ENCODE assay signal across 18 cellular contexts in the genomic region with DNA sequence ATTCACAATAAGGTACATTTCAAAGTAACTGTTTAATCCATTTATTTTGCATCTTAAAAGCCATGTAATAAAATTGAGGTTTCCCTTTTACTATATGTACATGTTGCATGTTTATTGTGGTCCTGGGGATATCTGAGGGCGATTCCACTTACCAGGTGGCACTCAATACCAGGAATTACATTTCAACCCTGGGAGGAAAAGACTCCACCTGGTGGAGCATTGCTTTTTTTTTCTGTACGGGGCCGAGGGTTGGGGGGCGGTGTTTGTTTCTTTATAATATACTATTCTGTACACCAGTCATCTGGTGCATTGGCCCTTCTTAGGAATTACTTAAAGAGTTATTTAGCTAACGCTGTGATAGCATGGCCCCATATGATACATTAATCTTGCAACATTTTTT. TPM values are rescaled to one million over a fixed set of nuclear protein-coding genes. Genes with fewer than 3 reads are reported as not detected.
A peak's percentile ranks its signal among the peaks of the same experiment; 100 is the strongest.
DNase-seq lines count a peak whose midpoint lies in the region; ATAC-seq, FAIRE-seq and TF ChIP-seq lines count a peak whose summit lies in the region.
"Had no signal": no experiment of that assay in that cellular context is flagged by ENCODE, and none has a peak within 500 bp of the region (broad histone marks: within the 10 kb centered on the region; RNA-seq: fewer than 3 reads in every experiment).

No MANE protein-coding gene starts in this region.

- H3K9me3 ChIP-seq in SK-N-SH = no peaks in the 10 kb centered on the region
- H3K9me3 ChIP-seq: left ventricle myocardium inferior, suprapubic skin had no signal

- H3K9me2 ChIP-seq in SK-N-SH = no peaks in the 10 kb centered on the region

- DNase-seq in SK-N-SH (no peak), NCI-H2107 (lab: John Stamatoyannopoulos, UW) (peak; percentile 25), chondrocyte (ENCODE audit: low spot score) (no peak), urothelium cell line (ENCODE audit: low spot score) (peak; percentile 33), COLO668 (lab: John Stamatoyannopoulos, UW; ENCODE audit: unreplicated experiment) (no peak), left colon (no peak)
- DNase-seq: activated CD8-positive, alpha-beta T cell treated with anti-CD3 and anti-CD28 coated beads for 36 hours; effector memory CD4-positive, alpha-beta T cell; left ventricle myocardium inferior; NCI-H1092 treated with DMSO at 0.1 percent for 48 hours; T-cell had no signal

- ATAC-seq in SK-N-SH treated with all-trans-retinoic acid at 6 μM for 48 hours = no peak
- no peak for ATAC-seq in GM21825 (IDR thresholded peaks at IDR 0.05; ENCODE audit: unreplicated experiment)
- ATAC-seq in left colon = no peak
- ATAC-seq: activated CD8-positive, alpha-beta T cell treated with anti-CD3 and anti-CD28 coated beads for 36 hours; activated T-helper 17 cell treated with anti-CD3 and anti-CD28 coated beads, Interleukin-2, amount 50 U/mL, for 72 hours; T-cell had no signal

- POLR2A ChIA-PET in SK-N-SH (lab: Yijun Ruan, JAX) = no interaction called here

- H3K4me2 ChIP-seq in SK-N-SH = no peak overlapping the region

- no peak overlapping the region for H3K4me3 Mint-ChIP-seq in chondrocyte (ENCODE audit: unreplicated experiment)
- H3K4me3 Mint-ChIP-seq: activated CD8-positive, alpha-beta T cell treated with anti-CD3 and anti-CD28 coated beads for 36 hours; activated T-helper 17 cell treated with anti-CD3 and anti-CD28 coated beads, Interleukin-2, amount 50 U/mL, for 72 hours; IgD-negative memory B cell; T-cell had no signal

- H3K27me3 Mint-ChIP-seq in chondrocyte (ENCODE audit: low read depth) = no peaks in the 10 kb centered on the region
- H3K27me3 Mint-ChIP-seq: activated CD8-positive, alpha-beta T cell treated with anti-CD3 and anti-CD28 coated beads for 36 hours; activated T-helper 17 cell treated with anti-CD3 and anti-CD28 coated beads, Interleukin-2, amount 50 U/mL, for 72 hours; IgD-negative memory B cell; T-cell had no signal

- intact Hi-C loops in left colon (cut with DNase I, micrococcal nuclease) = no loop called here

- H3K4me1 Mint-ChIP-seq in chondrocyte (ENCODE audit: low read depth) = peaks cover 25% of the 10 kb centered on the region
- H3K4me1 Mint-ChIP-seq: activated T-helper 17 cell treated with anti-CD3 and anti-CD28 coated beads, Interleukin-2, amount 50 U/mL, for 72 hours; IgD-negative memory B cell; T-cell had no signal

- no peaks in the 10 kb centered on the region for H3K9me3 Mint-ChIP-seq in chondrocyte (ENCODE audit: low read depth)
- H3K9me3 Mint-ChIP-seq: activated CD8-positive, alpha-beta T cell treated with anti-CD3 and anti-CD28 coated beads for 36 hours had no signal

- no peaks in the 10 kb centered on the region for H4K20me1 ChIP-seq in SK-N-SH (ENCODE audit: insufficient read depth)

- no peak overlapping the region for H3K27ac ChIP-seq in SK-N-SH (ENCODE audit: low read depth in 2 of 2, low read length in 1 of 2)
- H3K27ac ChIP-seq: cardiac muscle cell, left ventricle myocardium inferior, suprapubic skin had no signal

- H3K4me3 ChIP-seq in SK-N-SH (ENCODE audit: low read depth in 2 of 2, low read length in 1 of 2) = no peak overlapping the region
- H3K4me3 ChIP-seq: cardiac muscle cell, left ventricle myocardium inferior, suprapubic skin had no signal

- no peak overlapping the region for H3K9ac ChIP-seq in SK-N-SH

- no peaks in the 10 kb centered on the region for H3F3A ChIP-seq in SK-N-SH (replicated peaks; ENCODE audit: insufficient read depth)

- no peak overlapping the region for H3K27ac Mint-ChIP-seq in chondrocyte (ENCODE audit: unreplicated experiment)
- H3K27ac Mint-ChIP-seq: activated CD8-positive, alpha-beta T cell treated with anti-CD3 and anti-CD28 coated beads for 36 hours; activated T-helper 17 cell treated with anti-CD3 and anti-CD28 coated beads, Interleukin-2, amount 50 U/mL, for 72 hours; T-cell had no signal

- CTCF ChIA-PET in SK-N-SH (lab: Yijun Ruan, JAX) = interaction anchor here (1.0 to 1.7 kb wide), 5 partner anchors 20 to 277 kb away, joined by 3 to 7 read pairs (median 4); no protein-coding TSS in a partner anchor

- TF ChIP-seq RAD21 in SK-N-SH (IDR thresholded peaks at IDR 0.05; ENCODE audit: low read length) = no peak; the same call in 1 of the 2 replicates

- TF ChIP-seq CTCF in SK-N-SH (IDR thresholded peaks at IDR 0.05) (peak; percentile 33), chondrocyte (IDR thresholded peaks at IDR 0.05) (peak; percentile 38)

- no peak overlapping the region for H2AFZ ChIP-seq in SK-N-SH (ENCODE audit: low read depth)

- peaks cover 0 to 25% of the 10 kb centered on the region in 2 experiments; a peak in 2 of 4 replicates for H3K4me1 ChIP-seq in SK-N-SH (ENCODE audit: control insufficient read depth in 1 of 2, insufficient read depth in 2 of 2, low read depth in 1 of 2, low read length in 1 of 2)
- H3K4me1 ChIP-seq: left ventricle myocardium inferior, suprapubic skin had no signal

- no peaks in the 10 kb centered on the region for H3K27me3 ChIP-seq in SK-N-SH (ENCODE audit: insufficient read depth)
- H3K27me3 ChIP-seq: cardiac muscle cell, suprapubic skin had no signal

- no peaks in the 10 kb centered on the region for H3K36me3 Mint-ChIP-seq in chondrocyte (ENCODE audit: low read depth)
- H3K36me3 Mint-ChIP-seq: IgD-negative memory B cell, T-cell had no signal

- H3K79me2 ChIP-seq in SK-N-SH (ENCODE audit: insufficient read depth) = no peaks in the 10 kb centered on the region

- no peaks in the 10 kb centered on the region for H3K36me3 ChIP-seq in SK-N-SH (replicated peaks in 1 of 2; ENCODE audit: control insufficient read depth in 1 of 2, insufficient read depth in 2 of 2, low read length in 1 of 2)
- H3K36me3 ChIP-seq: cardiac muscle cell, left ventricle myocardium inferior, suprapubic skin had no signal

- TF ChIP-seq EP300 in SK-N-SH (IDR thresholded peaks at IDR 0.05; ENCODE audit: borderline replicate concordance in 1 of 2, low read depth in 1 of 2, low read length in 1 of 2) = no peak

- no peak for FAIRE-seq in urothelium cell line (lab: Jason Lieb, UNC)

- 92% methylated on average over 5 of the region's 5 CpGs for WGBS in SK-N-SH (ENCODE audit: low lambda C conversion rate)

TF ChIP-seq in SK-N-SH, 30 proteins besides CTCF, POLR2A, EP300 and RAD21:
- 0 out of 2 replicates have a peak, but pooled peaks have one; percentile 17 for TF ChIP-seq SMC3 (IDR thresholded peaks at IDR 0.05; ENCODE audit: low read depth, low read length)
- no peak for TF ChIP-seq USF2 (IDR thresholded peaks at IDR 0.05; ENCODE audit: borderline replicate concordance, low read depth, low read length)

TF ChIP-seq in SK-N-SH treated with all-trans-retinoic acid at 6 μM for 48 hours, 23 proteins besides CTCF, POLR2A, EP300 and RAD21 (continues in another document):
- no peak for TF ChIP-seq CSRNP3 (CRISPR knock-in tag; IDR thresholded peaks at IDR 0.05)
- TF ChIP-seq ZFP30 (CRISPR knock-in tag; IDR thresholded peaks at IDR 0.05) = no peak
- no peak for TF ChIP-seq ZNF70 (CRISPR knock-in tag; IDR thresholded peaks at IDR 0.05)
- TF ChIP-seq, protein P1, sequence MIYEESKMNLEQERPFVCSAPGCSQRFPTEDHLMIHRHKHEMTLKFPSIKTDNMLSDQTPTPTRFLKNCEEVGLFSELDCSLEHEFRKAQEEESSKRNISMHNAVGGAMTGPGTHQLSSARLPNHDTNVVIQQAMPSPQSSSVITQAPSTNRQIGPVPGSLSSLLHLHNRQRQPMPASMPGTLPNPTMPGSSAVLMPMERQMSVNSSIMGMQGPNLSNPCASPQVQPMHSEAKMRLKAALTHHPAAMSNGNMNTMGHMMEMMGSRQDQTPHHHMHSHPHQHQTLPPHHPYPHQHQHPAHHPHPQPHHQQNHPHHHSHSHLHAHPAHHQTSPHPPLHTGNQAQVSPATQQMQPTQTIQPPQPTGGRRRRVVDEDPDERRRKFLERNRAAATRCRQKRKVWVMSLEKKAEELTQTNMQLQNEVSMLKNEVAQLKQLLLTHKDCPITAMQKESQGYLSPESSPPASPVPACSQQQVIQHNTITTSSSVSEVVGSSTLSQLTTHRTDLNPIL (CRISPR knock-in tag; IDR thresholded peaks at IDR 0.05; ENCODE audit: low read depth) = no peak
- TF ChIP-seq PPARA (CRISPR knock-in tag; IDR thresholded peaks at IDR 0.05; ENCODE audit: borderline replicate concordance) = no peak
- no peak for TF ChIP-seq TCF4 (CRISPR knock-in tag; IDR thresholded peaks at IDR 0.05; ENCODE audit: borderline replicate concordance)
- no peak for TF ChIP-seq RARB (CRISPR knock-in tag; IDR thresholded peaks at IDR 0.05)
- TF ChIP-seq, protein P2, sequence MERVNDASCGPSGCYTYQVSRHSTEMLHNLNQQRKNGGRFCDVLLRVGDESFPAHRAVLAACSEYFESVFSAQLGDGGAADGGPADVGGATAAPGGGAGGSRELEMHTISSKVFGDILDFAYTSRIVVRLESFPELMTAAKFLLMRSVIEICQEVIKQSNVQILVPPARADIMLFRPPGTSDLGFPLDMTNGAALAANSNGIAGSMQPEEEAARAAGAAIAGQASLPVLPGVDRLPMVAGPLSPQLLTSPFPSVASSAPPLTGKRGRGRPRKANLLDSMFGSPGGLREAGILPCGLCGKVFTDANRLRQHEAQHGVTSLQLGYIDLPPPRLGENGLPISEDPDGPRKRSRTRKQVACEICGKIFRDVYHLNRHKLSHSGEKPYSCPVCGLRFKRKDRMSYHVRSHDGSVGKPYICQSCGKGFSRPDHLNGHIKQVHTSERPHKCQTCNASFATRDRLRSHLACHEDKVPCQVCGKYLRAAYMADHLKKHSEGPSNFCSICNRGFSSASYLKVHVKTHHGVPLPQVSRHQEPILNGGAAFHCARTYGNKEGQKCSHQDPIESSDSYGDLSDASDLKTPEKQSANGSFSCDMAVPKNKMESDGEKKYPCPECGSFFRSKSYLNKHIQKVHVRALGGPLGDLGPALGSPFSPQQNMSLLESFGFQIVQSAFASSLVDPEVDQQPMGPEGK (CRISPR knock-in tag; IDR thresholded peaks at IDR 0.05; ENCODE audit: borderline replicate concordance) = no peak

RNA-seq across cellular contexts. Expression of gene HGF, which starts 7.1 kb away (rescaled TPM):
- 1.5 and 1.8 TPM in 2 replicates for polyA plus RNA-seq in SK-N-SH (2012; rRNA removed)
- 2.3 and 2.7 TPM in 2 replicates for polyA plus RNA-seq in SK-N-SH (2012; cell fraction: cytosol; rRNA removed)
- polyA plus RNA-seq in SK-N-SH (2012; cell fraction: nucleus; rRNA removed) = 0.94 and 2.1 TPM in 2 replicates
- total RNA-seq in chondrocyte (3.4 to 20.6 TPM (median 3.7 TPM) in 3 replicates), left colon (1 to 10 TPM in 1 of 2 donors, under 1 TPM in 1; 0.98 to 3.2 TPM)
- total RNA-seq: activated CD8-positive, alpha-beta T cell treated with anti-CD3 and anti-CD28 coated beads for 36 hours; activated T-helper 17 cell treated with anti-CD3 and anti-CD28 coated beads, Interleukin-2, amount 50 U/mL, for 72 hours; NCI-H460 had no signal
- polyA plus RNA-seq: IgD-negative memory B cell had no signal

Comparison
In these comparisons a context has a peak if more than half of its experiments do, and no peak if none do; other contexts are left out.
1. DNase-seq: peak in NCI-H2107 (single experiment) and urothelium cell line (single experiment); none in SK-N-SH (single experiment), chondrocyte (single experiment), COLO668 (single experiment) and left colon (0 of 2).